In the genomic region with DNA sequence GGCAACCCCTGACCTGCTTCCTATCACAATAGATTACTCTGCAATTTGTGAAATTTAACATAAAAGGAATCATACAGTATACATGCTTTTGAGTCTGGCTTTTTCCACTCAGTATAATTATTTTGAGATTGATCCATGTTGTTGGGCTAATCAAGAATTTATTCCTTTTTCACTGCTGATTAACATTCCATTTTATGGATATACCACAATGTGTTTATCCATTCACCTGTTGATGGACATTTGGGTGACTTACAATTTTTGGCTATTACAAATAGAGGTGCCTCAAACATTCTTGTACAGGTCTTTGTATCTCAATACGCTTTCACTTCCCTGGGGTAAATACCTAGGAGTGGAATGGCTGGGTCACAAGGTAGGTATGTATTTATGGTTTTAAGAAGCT, we compare ENCODE assay signal across 26 cellular contexts. TPM values are rescaled to one million over a fixed set of nuclear protein-coding genes. Genes with fewer than 3 reads are reported as not detected.
"Had no signal": no experiment of that assay in that cellular context is flagged by ENCODE, and none has a peak within 500 bp of the region (broad histone marks: within the 10 kb centered on the region; RNA-seq: fewer than 3 reads in every experiment).

No MANE protein-coding gene starts in this region.

- H3K4me3 ChIP-seq: dorsolateral prefrontal cortex, gastroesophageal sphincter, heart left ventricle, hepatocyte, lung, mucosa of descending colon, pancreas, right lobe of liver, stomach, tibial artery had no signal

- H3K27ac Mint-ChIP-seq: mesothelial cell of epicardium; naive B cell; natural killer cell treated with Interleukin-12 subunit alpha and Interleukin-12 subunit beta and Interleukin-15 and Interleukin-18, amount 100 ng/mL, for 72 hours; stimulated activated effector memory CD8-positive, alpha-beta T cell treated with anti-CD3 and anti-CD28 coated beads, Interleukin-12 subunit alpha, Interleukin-12 subunit beta, amount 100 ng/mL, for 72 hours; type B pancreatic cell had no signal

- H3K4me2 ChIP-seq: hepatocyte had no signal

- H3K27ac ChIP-seq: dorsolateral prefrontal cortex, heart left ventricle, hepatocyte, neutrophil, pancreas, right lobe of liver, stomach, tibial artery had no signal

- H3K4me1 ChIP-seq: pancreas, right lobe of liver had no signal

- H3K36me3 ChIP-seq: gastroesophageal sphincter, heart left ventricle, neutrophil, pancreas, right lobe of liver, stomach, tibial artery had no signal

- FAIRE-seq: colon, kidney, pancreas had no signal

- H3K9me3 ChIP-seq: mucosa of descending colon, neutrophil, pancreas, right lobe of liver, tibial artery had no signal

- H3K36me3 Mint-ChIP-seq: naive B cell; natural killer cell treated with Interleukin-12 subunit alpha and Interleukin-12 subunit beta and Interleukin-15 and Interleukin-18, amount 100 ng/mL, for 72 hours; stimulated activated effector memory CD8-positive, alpha-beta T cell treated with anti-CD3 and anti-CD28 coated beads, Interleukin-12 subunit alpha, Interleukin-12 subunit beta, amount 100 ng/mL, for 72 hours had no signal

- H2AFZ ChIP-seq: hepatocyte had no signal

- H3K4me3 Mint-ChIP-seq: mesothelial cell of epicardium; naive B cell; natural killer cell treated with Interleukin-12 subunit alpha and Interleukin-12 subunit beta and Interleukin-15 and Interleukin-18, amount 100 ng/mL, for 72 hours; neural crest cell; stimulated activated effector memory CD8-positive, alpha-beta T cell treated with anti-CD3 and anti-CD28 coated beads, Interleukin-12 subunit alpha, Interleukin-12 subunit beta, amount 100 ng/mL, for 72 hours; type B pancreatic cell had no signal

- ATAC-seq: esophagus mucosa; gastroesophageal sphincter; heart left ventricle; left lobe of liver; mucosa of descending colon; natural killer cell treated with Interleukin-12 subunit alpha and Interleukin-12 subunit beta and Interleukin-15 and Interleukin-18, amount 100 ng/mL, for 72 hours; pancreas; right lobe of liver; stimulated activated effector memory CD8-positive, alpha-beta T cell treated with anti-CD3 and anti-CD28 coated beads, Interleukin-12 subunit alpha, Interleukin-12 subunit beta, amount 100 ng/mL, for 72 hours had no signal

- H3K4me1 Mint-ChIP-seq: stimulated activated effector memory CD8-positive, alpha-beta T cell treated with anti-CD3 and anti-CD28 coated beads, Interleukin-12 subunit alpha, Interleukin-12 subunit beta, amount 100 ng/mL, for 72 hours had no signal

- H3K27me3 ChIP-seq: gastroesophageal sphincter, hepatocyte, neutrophil, pancreas, right lobe of liver, stomach, tibial artery had no signal

- DNase-seq: dorsolateral prefrontal cortex; effector CD4-positive, alpha-beta T cell; heart left ventricle; kidney; mucosa of descending colon; naive B cell; pancreas; retina; right lobe of liver; stimulated activated CD4-positive, alpha-beta T cell treated with anti-CD3 and anti-CD28 coated beads, Interleukin-2, amount 100 ng/mL, for 24 hours; stimulated activated CD4-positive, alpha-beta T cell treated with anti-CD3 and anti-CD28 coated beads, Interleukin-4, amount 100 ng/mL, for 24 hours; stimulated activated naive CD4-positive, alpha-beta T cell treated with Interleukin-2 at 50 U/mL for 16 hours; stomach; tibial artery had no signal

- H3K27me3 Mint-ChIP-seq: natural killer cell treated with Interleukin-12 subunit alpha and Interleukin-12 subunit beta and Interleukin-15 and Interleukin-18, amount 100 ng/mL, for 72 hours; type B pancreatic cell had no signal

RNA-seq across cellular contexts. Expression of gene TENM4, which starts 24.9 kb away (rescaled TPM):
- total RNA-seq: natural killer cell treated with Interleukin-12 subunit alpha and Interleukin-12 subunit beta and Interleukin-15 and Interleukin-18, amount 100 ng/mL, for 72 hours had no signal
